10 cellular contexts compared by ENCODE assay signal in the genomic region with DNA sequence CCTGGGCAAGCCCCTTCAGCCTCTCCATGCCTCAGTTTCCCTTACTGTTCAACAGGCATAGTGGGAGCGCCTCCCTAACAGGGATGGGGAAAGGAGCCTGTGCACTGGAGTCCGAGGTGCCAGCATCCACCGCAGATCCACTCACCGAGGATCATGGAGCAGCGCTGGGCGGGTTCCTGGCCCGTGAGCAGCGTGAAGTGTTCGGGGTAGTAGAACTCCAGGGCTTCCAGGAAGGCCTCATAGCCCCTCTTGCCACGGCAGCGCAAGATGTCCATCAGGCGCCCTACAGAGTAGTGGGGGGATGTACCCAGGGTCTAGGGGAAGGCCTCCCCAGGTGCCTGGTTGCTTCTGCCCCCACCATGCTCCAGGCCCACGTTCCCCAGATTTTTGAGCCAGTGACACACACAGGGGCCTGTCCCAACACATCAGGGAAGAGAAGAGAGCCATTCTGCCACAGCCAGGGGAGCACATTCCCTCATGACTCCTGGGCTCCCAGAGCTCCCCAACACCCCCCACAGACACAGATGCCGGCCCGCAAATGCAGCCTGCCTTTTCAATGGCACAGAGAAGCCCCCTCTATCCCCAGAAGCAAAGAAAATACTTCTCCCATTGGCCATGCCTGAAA. TPM values are rescaled to one million over a fixed set of nuclear protein-coding genes. Genes with fewer than 3 reads are reported as not detected.
DNase-seq lines count a peak whose midpoint lies in the region; ATAC-seq, FAIRE-seq and TF ChIP-seq lines count a peak whose summit lies in the region.
"Had no signal": no experiment of that assay in that cellular context is flagged by ENCODE, and none has a peak within 500 bp of the region (broad histone marks: within the 10 kb centered on the region; RNA-seq: fewer than 3 reads in every experiment).

No MANE protein-coding gene starts in this region.

- peak overlapping the region; percentile 75 for H3K4me3 ChIP-seq in bronchial epithelial cell (ENCODE audit: low read depth, low read length)
- H3K4me3 ChIP-seq in lung = no peak overlapping the region
- peak overlapping the region; percentile 75 for H3K4me3 ChIP-seq in suprapubic skin

- TF ChIP-seq CTCF in bronchial epithelial cell (IDR thresholded peaks at IDR 0.05; ENCODE audit: insufficient read depth, low read length, severe bottlenecking) (no peak), lung (IDR thresholded peaks at IDR 0.05; ENCODE audit: control extremely low read depth, extremely low read depth) (no peak), suprapubic skin (IDR thresholded peaks at IDR 0.05) (no peak)

- H3K4me1 Mint-ChIP-seq in activated T-cell treated with anti-CD3 and anti-CD28 coated beads, Interleukin-2, amount 50 U/mL, for 4 hours (ENCODE audit: low read depth) = peaks cover 8% of the 10 kb centered on the region

- no peak for TF ChIP-seq POLR2A in suprapubic skin (IDR thresholded peaks at IDR 0.05)

- peak overlapping the region; percentile 67 for H3K4me3 Mint-ChIP-seq in activated T-cell treated with anti-CD3 and anti-CD28 coated beads, Interleukin-2, amount 50 U/mL, for 4 hours

- H3K27me3 Mint-ChIP-seq in activated T-cell treated with anti-CD3 and anti-CD28 coated beads, Interleukin-2, amount 50 U/mL, for 4 hours (ENCODE audit: low read depth) = peaks cover 38% of the 10 kb centered on the region

- H3K36me3 Mint-ChIP-seq in activated T-cell treated with anti-CD3 and anti-CD28 coated beads, Interleukin-2, amount 50 U/mL, for 4 hours (ENCODE audit: insufficient read depth) = no peaks in the 10 kb centered on the region

- FAIRE-seq in bronchial epithelial cell (lab: Jason Lieb, UNC) = no peak

- peak overlapping the region; percentile 71 to 73 for H3K27ac ChIP-seq in lung (ENCODE audit: low read depth in 1 of 2, low read length in 1 of 2)
- H3K27ac ChIP-seq in suprapubic skin = no peak overlapping the region

- H3K9me3 Mint-ChIP-seq in activated T-cell treated with anti-CD3 and anti-CD28 coated beads, Interleukin-2, amount 50 U/mL, for 4 hours = no peaks in the 10 kb centered on the region

- H3K4me1 ChIP-seq in lung (ENCODE audit: control insufficient read depth in 2 of 2, insufficient read depth in 2 of 2, low read length in 2 of 2) (peaks cover 0 to 7% of the 10 kb centered on the region in 2 donors), suprapubic skin (peaks cover 30% of the 10 kb centered on the region)

- peaks cover 13% of the 10 kb centered on the region for H3K36me3 ChIP-seq in bronchial epithelial cell (ENCODE audit: control insufficient read depth, insufficient read depth, low read length)
- peaks cover 0 to 4% of the 10 kb centered on the region in 2 donors for H3K36me3 ChIP-seq in lung (ENCODE audit: control insufficient read depth in 2 of 2, insufficient read depth in 2 of 2, low read length in 2 of 2)
- no peaks in the 10 kb centered on the region for H3K36me3 ChIP-seq in suprapubic skin

- 80 to 81% methylated on average over 15 of the region's 15 CpGs for WGBS in lung, 2 donors
- WGBS in suprapubic skin = 80% methylated on average over 13 of the region's 15 CpGs

- no peaks in the 10 kb centered on the region for H3K27me3 ChIP-seq in bronchial epithelial cell (ENCODE audit: control insufficient read depth, insufficient read depth, low read length)
- no peaks in the 10 kb centered on the region for H3K27me3 ChIP-seq in lung (ENCODE audit: control insufficient read depth, insufficient read depth)
- H3K27me3 ChIP-seq in suprapubic skin = peaks cover 28% of the 10 kb centered on the region

- ATAC-seq in activated T-cell treated with anti-CD3 and anti-CD28 coated beads, Interleukin-2, amount 50 U/mL, for 4 hours = no peak
- ATAC-seq in lung (ENCODE audit: insufficient read depth, low FRiP score) = no peak
- no peak for ATAC-seq in HG03159 (IDR thresholded peaks at IDR 0.05; ENCODE audit: unreplicated experiment)
- ATAC-seq in HG03095 (IDR thresholded peaks at IDR 0.05; ENCODE audit: unreplicated experiment) = no peak

- no peak for DNase-seq in activated T-cell treated with anti-CD3 and anti-CD28 coated beads, Interleukin-2, amount 50 U/mL, for 4 hours
- DNase-seq in activated T-cell treated with anti-CD3 and anti-CD28 coated beads, Interleukin-2, amount 50 U/mL, for 1 hour = no peak
- DNase-seq in bronchial epithelial cell (ENCODE audit: low read depth) (peak; percentile 71), lung (ENCODE audit: low spot score) (no peak), suprapubic skin (ENCODE audit: low spot score in 2 of 2) (no peak), HuH-7.5 (ENCODE audit: low spot score) (no peak)
- DNase-seq: cortex of kidney, T1000 had no signal

- peaks cover 0 to 3% of the 10 kb centered on the region in 2 donors for H3K9me3 ChIP-seq in lung (ENCODE audit: control insufficient read depth in 2 of 2, insufficient read depth in 1 of 2, low read length in 1 of 2)
- no peaks in the 10 kb centered on the region for H3K9me3 ChIP-seq in suprapubic skin

- TF ChIP-seq EP300 in suprapubic skin (IDR thresholded peaks at IDR 0.05) = no peak

RNA-seq across cellular contexts. Expression of a gene that starts 1.3 kb away (rescaled TPM):
- total RNA-seq in activated T-cell treated with anti-CD3 and anti-CD28 coated beads, Interleukin-2, amount 50 U/mL, for 4 hours = under 1 TPM in 2 of 3 donors, not detected in 1; 0.26 to 0.35 TPM
- total RNA-seq in bronchial epithelial cell (8.1 and 14.2 TPM in 2 replicates), lung (10 to 100 TPM; 12.0 to 16.3 TPM), suprapubic skin (10 to 100 TPM; 12.2 to 17.3 (median 14.8) TPM)
- polyA plus RNA-seq in lung = 1 to 10 TPM; 6.8 to 8.4 TPM

RNA-seq across cellular contexts. Expression of a gene that starts 31.8 kb away (rescaled TPM):
- total RNA-seq in activated T-cell treated with anti-CD3 and anti-CD28 coated beads, Interleukin-2, amount 50 U/mL, for 4 hours = 100 to 1,000 TPM; 157 to 188 (median 184) TPM
- total RNA-seq in bronchial epithelial cell = 0.26 and 1.3 TPM in 2 replicates
- total RNA-seq in lung = 10 to 100 TPM; 16.9 to 45.2 TPM
- polyA plus RNA-seq in lung = 10 to 100 TPM; 14.3 to 46.7 TPM
- 1 to 10 TPM; 3.5 to 8.6 (median 4.9) TPM for total RNA-seq in suprapubic skin

RNA-seq across cellular contexts. Expression of a gene that starts 42.3 kb away (rescaled TPM):
- under 1 TPM; 0.13 to 0.42 (median 0.35) TPM for total RNA-seq in activated T-cell treated with anti-CD3 and anti-CD28 coated beads, Interleukin-2, amount 50 U/mL, for 4 hours
- 5.8 and 11.0 TPM in 2 replicates for total RNA-seq in bronchial epithelial cell
- 10 to 100 TPM; 23.9 to 77.0 TPM for total RNA-seq in lung
- polyA plus RNA-seq in lung = 10 to 100 TPM; 39.8 to 64.1 TPM
- 10 to 100 TPM; 32.1 to 93.7 (median 80.9) TPM for total RNA-seq in suprapubic skin
